In genomic region chr7:108146070-108146842, GRCh38 we compare ENCODE assay signal across 8 cellular contexts. TPM values are rescaled to one million over a fixed set of nuclear protein-coding genes. Genes with fewer than 3 reads are reported as not detected.
DNase-seq lines count a peak whose midpoint lies in the region; ATAC-seq and TF ChIP-seq lines count a peak whose summit lies in the region.

No MANE protein-coding gene starts in this region.

- peak; percentile 81 for TF ChIP-seq CTCF in GM13977 (IDR thresholded peaks at IDR 0.05; ENCODE audit: extremely low read depth, insufficient read depth, missing control alignments)
- peak; percentile 92 for TF ChIP-seq CTCF in brain microvascular endothelial cell (IDR thresholded peaks at IDR 0.05; ENCODE audit: low read depth, low read length, missing control alignments)
- TF ChIP-seq CTCF in gastrocnemius medialis (IDR thresholded peaks at IDR 0.05 in 4 of 5, conservative IDR thresholded peaks at IDR 0.05 in 1 of 5): peak; percentile 46 to 81 (median 63)

- H3K4me3 ChIP-seq in brain microvascular endothelial cell (ENCODE audit: low read depth, low read length): peak overlapping the region; percentile 43
- peak overlapping the region; percentile 48 for H3K4me3 ChIP-seq in iPS-11a (ENCODE audit: low read depth, low read length)
- H3K4me3 ChIP-seq in gastrocnemius medialis: no peak overlapping the region

- intact Hi-C loops in gastrocnemius medialis (cut with DNase I; ENCODE audit: low total_unique reads): loop anchor here (5.0 to 10.0 kb wide), 2 partner anchors 131 to 269 kb away; no protein-coding TSS in a partner anchor

- DNase-seq in ACHN (peak; percentile 86), GM13977 (ENCODE audit: low spot score) (no peak), M059J (ENCODE audit: low read depth) (peak; percentile 79), SK-N-DZ (ENCODE audit: low spot score) (peak; percentile 82), brain microvascular endothelial cell (peak; percentile 72), gastrocnemius medialis (peak; percentile 12 to 13)
- DNase-seq in effector CD8-positive, alpha-beta T cell (lab: John Stamatoyannopoulos, UW): no peak

- in situ Hi-C loops in ACHN (cut with HindIII; ENCODE audit: low pct_ligation_motif_present, low pct_unique_long_range_greater_than_20kb, low sequenced_read_pairs) (no loop called here), GM13977 (cut with MboI; ENCODE audit: low pct_unique_long_range_greater_than_20kb, low sequenced_read_pairs, unreplicated experiment) (no loop called here), brain microvascular endothelial cell (cut with HindIII; ENCODE audit: low pct_ligation_motif_present, low sequenced_read_pairs) (loop anchor here (25.0 kb wide), 1 partner anchor 134 kb away; the partner anchor contains the start of gene LAMB1), gastrocnemius medialis (cut with MboI; ENCODE audit: low sequenced_read_pairs in 4 of 4) (loop anchor here in 2 of 4 donors (25.0 kb wide), 1 partner anchor 284 kb away; no protein-coding TSS in a partner anchor)

- no peak overlapping the region for H3K27ac ChIP-seq in brain microvascular endothelial cell
- H3K27ac ChIP-seq in gastrocnemius medialis: no peak overlapping the region

- ATAC-seq in gastrocnemius medialis: peak in 1 of 2 donors; percentile 47

- H3K36me3 ChIP-seq in brain microvascular endothelial cell (replicated peaks) (no peaks in the 10 kb centered on the region), gastrocnemius medialis (no peaks in the 10 kb centered on the region)

- TF ChIP-seq POLR2A in gastrocnemius medialis (IDR thresholded peaks at IDR 0.05): no peak

- H3K9me3 ChIP-seq in gastrocnemius medialis: no peaks in the 10 kb centered on the region

- H3K4me1 ChIP-seq in gastrocnemius medialis: no peaks in the 10 kb centered on the region

- H3K27me3 ChIP-seq in brain microvascular endothelial cell (replicated peaks) (no peaks in the 10 kb centered on the region), gastrocnemius medialis (no peaks in the 10 kb centered on the region)

RNA-seq across cellular contexts. Expression of gene LAMB4, which starts 16.1 kb away (rescaled TPM):
- total RNA-seq in M059J (2014; rRNA removed; shearing (Covaris generic)): 0.30 and 0.39 TPM in 2 replicates
- polyA plus RNA-seq in SK-N-DZ (2014; cell fraction: cytosol; rRNA removed): not detected in 2 replicates
- 0.05 TPM in 1 of 2 replicates, not detected in the other for polyA plus RNA-seq in SK-N-DZ (2014; cell fraction: nucleus; rRNA removed)
- under 1 TPM in 2 of 4 donors, not detected in 2; 0.04 to 0.33 TPM for total RNA-seq in gastrocnemius medialis

Comparison
In these comparisons a context has a peak if more than half of its experiments do, and no peak if none do; other contexts are left out.
1. DNase-seq: peak in ACHN (single experiment), M059J (single experiment), SK-N-DZ (single experiment), brain microvascular endothelial cell (single experiment) and gastrocnemius medialis (2 of 2); none in GM13977 (single experiment) and effector CD8-positive, alpha-beta T cell (single experiment).
2. H3K4me3 ChIP-seq: peak in brain microvascular endothelial cell (single experiment) and iPS-11a (single experiment); none in gastrocnemius medialis (0 of 4).
3. Peak in every context shown above with its lines, with median percentiles within 50 percentile points of each other: CTCF ChIP-seq.